10 cellular contexts compared by ENCODE assay signal in genomic region chr12:6950401-6950801, GRCh38. TPM values are rescaled to one million over a fixed set of nuclear protein-coding genes. Genes with fewer than 3 reads are reported as not detected.
DNase-seq lines count a peak whose midpoint lies in the region; ATAC-seq and TF ChIP-seq lines count a peak whose summit lies in the region.
"Had no signal": no experiment of that assay in that cellular context is flagged by ENCODE, and none has a peak within 500 bp of the region (broad histone marks: within the 10 kb centered on the region; RNA-seq: fewer than 3 reads in every experiment).

No MANE protein-coding gene starts in this region.

- TF ChIP-seq CTCF in left ventricle myocardium inferior (IDR thresholded peaks at IDR 0.05; ENCODE audit: borderline replicate concordance): no peak
- no peak for TF ChIP-seq CTCF in activated B cell treated with CpG ODN at 0.5 μM for 24 hours (IDR thresholded peaks at IDR 0.05)
- TF ChIP-seq CTCF in fibroblast of the aortic adventitia (IDR thresholded peaks at IDR 0.05; ENCODE audit: insufficient read depth, low read length): peak; percentile 7

- DNase-seq in left ventricle myocardium inferior: no peak
- DNase-seq in Right ventricle myocardium superior: no peak
- DNase-seq in activated B cell treated with CpG ODN at 0.5 μM for 24 hours: no peak
- no peak for DNase-seq in fibroblast of the aortic adventitia (ENCODE audit: low read depth)
- DNase-seq in aorta: peak; percentile 4 to 42
- no peak for DNase-seq in NCI-H748 (lab: John Stamatoyannopoulos, UW; ENCODE audit: unreplicated experiment)
- DNase-seq: DMS53, NCI-H2107 had no signal

- peak overlapping the region; percentile 96 for H3K27ac Mint-ChIP-seq in activated B cell treated with CpG ODN at 0.5 μM for 24 hours

- no peaks in the 10 kb centered on the region for H3K27me3 Mint-ChIP-seq in activated B cell treated with CpG ODN at 0.5 μM for 24 hours

- POLR2A ChIA-PET in activated B cell treated with CpG ODN at 0.5 μM for 24 hours (lab: Charles Lee): interaction anchor here (17.0 to 24.6 kb wide), 2 partner anchors 8 kb away, joined by 1516 read pairs; partner anchors contain the start of genes C12orf57, PTPN6 and RNU7-1

- H3K4me3 ChIP-seq in left ventricle myocardium inferior: no peak overlapping the region
- H3K4me3 ChIP-seq in fibroblast of the aortic adventitia (ENCODE audit: low read depth, low read length): no peak overlapping the region
- no peak overlapping the region for H3K4me3 ChIP-seq in aorta (ENCODE audit: low read length in 2 of 2)

- peaks cover 38% of the 10 kb centered on the region for H3K36me3 Mint-ChIP-seq in activated B cell treated with CpG ODN at 0.5 μM for 24 hours (ENCODE audit: low read depth)

- CTCF ChIA-PET in activated B cell treated with CpG ODN at 0.5 μM for 24 hours (lab: Charles Lee): interaction anchor here (1.7 to 14.9 kb wide), 2 partner anchors 10 to 81 kb away, joined by 4 to 571 read pairs; no protein-coding TSS in a partner anchor

- peak overlapping the region; percentile 33 for H3K27ac ChIP-seq in left ventricle myocardium inferior (replicated peaks)
- no peak overlapping the region for H3K27ac ChIP-seq in aorta (ENCODE audit: low read depth in 1 of 2, low read length in 2 of 2)

- H3K36me3 ChIP-seq in left ventricle myocardium inferior: peaks cover 18% of the 10 kb centered on the region
- no peaks in the 10 kb centered on the region for H3K36me3 ChIP-seq in aorta (ENCODE audit: control insufficient read depth in 1 of 2, insufficient read depth in 2 of 2, low read length in 1 of 2)

- H3K4me1 ChIP-seq in left ventricle myocardium inferior (peaks cover 31% of the 10 kb centered on the region), aorta (ENCODE audit: control insufficient read depth in 1 of 2, insufficient read depth in 2 of 2, low read length in 2 of 2) (no peaks in the 10 kb centered on the region)

- ATAC-seq in Right ventricle myocardium superior (ENCODE audit: poor library complexity) (no peak), activated B cell treated with CpG ODN at 0.5 μM for 24 hours (ENCODE audit: low read depth) (no peak), aorta (ENCODE audit: low FRiP score) (no peak), HG02938 (IDR thresholded peaks at IDR 0.05; ENCODE audit: unreplicated experiment) (no peak), esophagus mucosa (no peak)

- H3K4me1 Mint-ChIP-seq in activated B cell treated with CpG ODN at 0.5 μM for 24 hours: peaks cover 85% of the 10 kb centered on the region

- H3K4me3 Mint-ChIP-seq in activated B cell treated with CpG ODN at 0.5 μM for 24 hours: peak overlapping the region; percentile 99

- H3K9me3 Mint-ChIP-seq in activated B cell treated with CpG ODN at 0.5 μM for 24 hours: no peaks in the 10 kb centered on the region

- 87 to 95% methylated on average over 1 of the region's 1 CpG for WGBS in aorta, 2 donors

- H3K27me3 ChIP-seq in left ventricle myocardium inferior (ENCODE audit: low read depth) (no peaks in the 10 kb centered on the region), aorta (ENCODE audit: control insufficient read depth in 1 of 2, insufficient read depth in 2 of 2, low read length in 1 of 2) (no peaks in the 10 kb centered on the region)

- intact Hi-C loops in left ventricle myocardium inferior (cut with micrococcal nuclease): no loop called here
- intact Hi-C loops in Right ventricle myocardium superior (cut with DNase I): no loop called here
- intact Hi-C loops in activated B cell treated with CpG ODN at 0.5 μM for 24 hours (cut with micrococcal nuclease): loop anchor here (10.0 kb wide), 2 partner anchors 316 to 526 kb away; partner anchors contain the start of gene LPAR5
- intact Hi-C loops in aorta (cut with DNase I): no loop called here

- H3K9me3 ChIP-seq in left ventricle myocardium inferior (replicated peaks) (no peaks in the 10 kb centered on the region), aorta (ENCODE audit: control insufficient read depth, low read length) (no peaks in the 10 kb centered on the region)

RNA-seq across cellular contexts. Expression of gene PTPN6, which starts 0.8 kb away (rescaled TPM):
- total RNA-seq in left ventricle myocardium inferior: 6.7 TPM
- 7.2 TPM for total RNA-seq in Right ventricle myocardium superior
- 371 and 393 TPM in 2 replicates for total RNA-seq in activated B cell treated with CpG ODN at 0.5 μM for 24 hours
- not detected in 2 replicates for total RNA-seq in fibroblast of the aortic adventitia (ENCODE audit: low replicate concordance)
- total RNA-seq in aorta: 10 to 100 TPM; 29.8 to 42.3 TPM
- 10 to 100 TPM; 10.1 to 25.7 TPM for polyA plus RNA-seq in aorta
- 17.8 TPM for total RNA-seq in esophagus mucosa

RNA-seq across cellular contexts. Expression of gene C12orf57, which starts 6.6 kb away (rescaled TPM):
- 227 TPM for total RNA-seq in left ventricle myocardium inferior
- total RNA-seq in Right ventricle myocardium superior: 251 TPM
- total RNA-seq in activated B cell treated with CpG ODN at 0.5 μM for 24 hours: 54.8 and 63.4 TPM in 2 replicates
- total RNA-seq in fibroblast of the aortic adventitia (ENCODE audit: low replicate concordance): 100 and 156 TPM in 2 replicates
- total RNA-seq in aorta: 100 to 1,000 TPM; 197 to 233 TPM
- 1,000 to 10,000 TPM in 1 of 2 donors, 100 to 1,000 TPM in 1; 849 to 1,017 TPM for polyA plus RNA-seq in aorta
- total RNA-seq in esophagus mucosa: 84.0 TPM

RNA-seq across cellular contexts. Expression of gene RNU7-1, which starts 6.8 kb away (rescaled TPM):
- total RNA-seq in left ventricle myocardium inferior (not detected), Right ventricle myocardium superior (not detected), activated B cell treated with CpG ODN at 0.5 μM for 24 hours (not detected in 2 replicates), fibroblast of the aortic adventitia (ENCODE audit: low replicate concordance) (not detected in 2 replicates), aorta (not detected), esophagus mucosa (not detected)
- polyA plus RNA-seq in aorta: not detected

RNA-seq across cellular contexts. Expression of gene PHB2, which starts 20.1 kb away (rescaled TPM):
- total RNA-seq in left ventricle myocardium inferior: 142 TPM
- total RNA-seq in Right ventricle myocardium superior: 136 TPM
- 240 and 255 TPM in 2 replicates for total RNA-seq in activated B cell treated with CpG ODN at 0.5 μM for 24 hours
- total RNA-seq in fibroblast of the aortic adventitia (ENCODE audit: low replicate concordance): 71.5 and 181 TPM in 2 replicates
- 100 to 1,000 TPM in 1 of 2 donors, 10 to 100 TPM in 1; 97.9 to 117 TPM for total RNA-seq in aorta
- polyA plus RNA-seq in aorta: 100 to 1,000 TPM; 105 to 139 TPM
- total RNA-seq in esophagus mucosa: 221 TPM

RNA-seq across cellular contexts. Expression of gene EMG1, which starts 20.3 kb away (rescaled TPM):
- total RNA-seq in left ventricle myocardium inferior (44.3 TPM), Right ventricle myocardium superior (39.0 TPM), activated B cell treated with CpG ODN at 0.5 μM for 24 hours (89.2 and 91.1 TPM in 2 replicates), fibroblast of the aortic adventitia (ENCODE audit: low replicate concordance) (26.0 and 26.8 TPM in 2 replicates), aorta (10 to 100 TPM; 30.2 to 31.6 TPM), esophagus mucosa (53.9 TPM)
- polyA plus RNA-seq in aorta: 10 to 100 TPM; 15.4 to 24.4 TPM

Comparison
In these comparisons a context has a peak if more than half of its experiments do, and no peak if none do; other contexts are left out.
1. DNase-seq: peak in aorta (2 of 2); none in left ventricle myocardium inferior (single experiment), Right ventricle myocardium superior (single experiment), activated B cell treated with CpG ODN at 0.5 μM for 24 hours (single experiment), fibroblast of the aortic adventitia (single experiment) and NCI-H748 (single experiment).